ENCODE assay signal across 14 cellular contexts in genomic region chr2:142142595-142142994, GRCh38.
"Had no signal": no experiment of that assay in that cellular context is flagged by ENCODE, and none has a peak within 500 bp of the region (broad histone marks: within the 10 kb centered on the region; RNA-seq: fewer than 3 reads in every experiment).

No MANE protein-coding gene starts in this region.

- H3K27ac ChIP-seq: adrenal gland, ovary, VCaP had no signal

- H3K9me3 ChIP-seq: adrenal gland, ovary had no signal

- H3K4me3 ChIP-seq: adrenal gland, ovary had no signal

- H3K36me3 ChIP-seq: adrenal gland, ovary had no signal

- H3K27me3 ChIP-seq: adrenal gland, ovary had no signal

- DNase-seq: activated CD4-positive, alpha-beta T cell treated with anti-CD3 and anti-CD28 coated beads for 48 hours; activated CD8-positive, alpha-beta memory T cell treated with anti-CD3 and anti-CD28 coated beads for 24 hours; activated naive CD4-positive, alpha-beta T cell treated with anti-CD3 and anti-CD28 coated beads, Interleukin-2, amount 50 U/mL, for 16 hours; adrenal gland; cerebellar nuclear complex; endodermal cell; head of caudate nucleus; ovary; stimulated activated CD4-positive, alpha-beta T cell treated with anti-CD3 and anti-CD28 coated beads, Interleukin-12 subunit alpha, Interleukin-12 subunit beta, amount 100 ng/mL, for 4 hours; stimulated activated naive CD4-positive, alpha-beta T cell; T1000 had no signal

- ATAC-seq: esophagus mucosa, left lobe of liver had no signal
